Comparison of ENCODE assay signal across 14 cellular contexts in genomic region chr3:136883967-136884720, GRCh38. TPM values are rescaled to one million over a fixed set of nuclear protein-coding genes. Genes with fewer than 3 reads are reported as not detected.
DNase-seq lines count a peak whose midpoint lies in the region; ATAC-seq and TF ChIP-seq lines count a peak whose summit lies in the region.
"Had no signal": no experiment of that assay in that cellular context is flagged by ENCODE, and none has a peak within 500 bp of the region (broad histone marks: within the 10 kb centered on the region; RNA-seq: fewer than 3 reads in every experiment).

No MANE protein-coding gene starts in this region.

- no peaks in the 10 kb centered on the region for H3K9me3 Mint-ChIP-seq in natural killer cell

- no peaks in the 10 kb centered on the region for H3K36me3 Mint-ChIP-seq in natural killer cell

- H3K27ac Mint-ChIP-seq in natural killer cell = peak overlapping the region; percentile 75 to 88

- POLR2A ChIA-PET in OCI-LY7 (lab: Charles Lee) = interaction anchor here (0.6 to 3.8 kb wide), 21 partner anchors 10 to 1335 kb away, joined by 3 to 35 read pairs (median 3); partner anchors contain the start of genes IL20RB and NCK1

- no peaks in the 10 kb centered on the region for H3K9me2 ChIP-seq in OCI-LY7 (ENCODE audit: insufficient read depth, low read length)

- peak overlapping the region; percentile 45 for H3K4me3 Mint-ChIP-seq in natural killer cell

- peak overlapping the region; percentile 88 for H3K4me2 ChIP-seq in OCI-LY7 (ENCODE audit: low read length)
- H3K4me2 ChIP-seq: A549, PC-9 had no signal

- H3K27me3 ChIP-seq in tibial artery = no peaks in the 10 kb centered on the region
- H3K27me3 ChIP-seq: right lobe of liver had no signal

- intact Hi-C loops in OCI-LY7 (cut with micrococcal nuclease; ENCODE audit: unreplicated experiment) (loop anchor here (1.0 to 2.0 kb wide), 2 partner anchors 19 to 22 kb away; partner anchors contain the start of gene NCK1), natural killer cell (cut with micrococcal nuclease) (loop anchor here (5.0 kb wide), 2 partner anchors 33 to 73 kb away; partner anchors contain the start of gene IL20RB), tibial artery (cut with DNase I; ENCODE audit: low total_unique reads) (no loop called here), posterior cingulate gyrus (cut with DNase I) (no loop called here)

- H3K4me3 ChIP-seq in OCI-LY7 (ENCODE audit: low read depth, low read length, poor library complexity, severe bottlenecking) (peak overlapping the region; percentile 52), tibial artery (no peak overlapping the region)
- H3K4me3 ChIP-seq: A549, PC-9, right lobe of liver, thoracic aorta had no signal

- no peak for TF ChIP-seq CTCF in OCI-LY7 (conservative IDR thresholded peaks at IDR 0.05; ENCODE audit: low read length)
- TF ChIP-seq CTCF in natural killer cell (IDR thresholded peaks at IDR 0.05) = no peak
- TF ChIP-seq CTCF in tibial artery (IDR thresholded peaks at IDR 0.05) = no peak

- no peak for ATAC-seq in natural killer cell
- ATAC-seq: A549, right lobe of liver had no signal

- peaks cover 36% of the 10 kb centered on the region for H3K36me3 ChIP-seq in OCI-LY7 (ENCODE audit: insufficient read depth, low read length)
- H3K36me3 ChIP-seq in tibial artery = no peaks in the 10 kb centered on the region
- H3K36me3 ChIP-seq: right lobe of liver, thoracic aorta had no signal

- peak overlapping the region; percentile 96 for H3K27ac ChIP-seq in OCI-LY7 (ENCODE audit: low read depth, low read length, poor library complexity, severe bottlenecking)
- no peak overlapping the region for H3K27ac ChIP-seq in tibial artery
- H3K27ac ChIP-seq: A549, PC-9, right lobe of liver, thoracic aorta had no signal

- BruUV-seq in OCI-LY7 (replicated peaks; lab: Mats Ljungman, UMichigan) = no TSS peak

- H3K4me1 ChIP-seq in OCI-LY7 (ENCODE audit: insufficient read depth, low read length, poor library complexity, severe bottlenecking) = peaks cover 73% of the 10 kb centered on the region
- H3K4me1 ChIP-seq in tibial artery = peaks cover 0 to 9% (median 5%) of the 10 kb centered on the region in 4 donors
- H3K4me1 ChIP-seq: right lobe of liver had no signal

- peaks cover 76 to 77% of the 10 kb centered on the region in 2 donors for H3K4me1 Mint-ChIP-seq in natural killer cell

- H3K27me3 Mint-ChIP-seq in natural killer cell (ENCODE audit: low read depth in 2 of 2) = no peaks in the 10 kb centered on the region

- DNase-seq in NCI-H2081 (lab: John Stamatoyannopoulos, UW) (peak; percentile 30 to 62), NCI-H2081 treated with DMSO at 0.1 percent for 48 hours (lab: John Stamatoyannopoulos, UW) (no peak), NCI-H1092 (lab: John Stamatoyannopoulos, UW) (peak; percentile 10), OCI-LY7 (ENCODE audit: low spot score) (peak; percentile 80), natural killer cell (no peak), tibial artery (no peak), dedifferentiated amniotic fluid mesenchymal stem cell (ENCODE audit: extremely low spot score) (no peak), posterior cingulate gyrus (no peak)
- DNase-seq: aorta; effector CD4-positive, alpha-beta T cell; PC-9; right lobe of liver had no signal

- H4K20me1 ChIP-seq in OCI-LY7 (ENCODE audit: insufficient read depth, low read length) = no peaks in the 10 kb centered on the region

- peaks cover 3% of the 10 kb centered on the region; the same call in 1 of the 2 replicates for H3K9me3 ChIP-seq in OCI-LY7 (ENCODE audit: low read length)
- H3K9me3 ChIP-seq in tibial artery = no peaks in the 10 kb centered on the region
- H3K9me3 ChIP-seq: A549, right lobe of liver, thoracic aorta had no signal

- peaks cover 96% of the 10 kb centered on the region for H3K79me2 ChIP-seq in OCI-LY7 (ENCODE audit: insufficient read depth, low read depth, low read length)

- no peak overlapping the region for H2AFZ ChIP-seq in OCI-LY7 (ENCODE audit: low read length)
- H2AFZ ChIP-seq: PC-9 had no signal

- CTCF ChIA-PET in OCI-LY7 (lab: Charles Lee; ENCODE audit: unreplicated experiment) = interaction anchor here (1.5 kb wide), 1 partner anchor 22 kb away, joined by 7 read pairs; the partner anchor contains the start of gene NCK1

RNA-seq across cellular contexts. Expression of gene NCK1, which starts 22.1 kb away (rescaled TPM):
- 24.9 and 35.2 TPM in 2 replicates for total RNA-seq in OCI-LY7 (2014; rRNA removed; shearing (Covaris generic))
- 38.1 and 46.2 TPM in 2 replicates for total RNA-seq in OCI-LY7 (2022)
- total RNA-seq in natural killer cell = 10 to 100 TPM; 61.2 to 77.9 (median 69.5) TPM

Comparison
In these comparisons a context has a peak if more than half of its experiments do, and no peak if none do; other contexts are left out.
1. DNase-seq: peak in NCI-H2081 (2 of 2), NCI-H1092 (single experiment) and OCI-LY7 (single experiment); none in NCI-H2081 treated with DMSO at 0.1 percent for 48 hours (single experiment), natural killer cell (single experiment), tibial artery (0 of 2), dedifferentiated amniotic fluid mesenchymal stem cell (single experiment) and posterior cingulate gyrus (0 of 10).
2. intact Hi-C loops: an anchor here in OCI-LY7 (1.0 to 2.0 kb wide) and natural killer cell (5.0 kb wide); none called in tibial artery and posterior cingulate gyrus.